1 cellular context compared by ENCODE assay signal in the genomic region with DNA sequence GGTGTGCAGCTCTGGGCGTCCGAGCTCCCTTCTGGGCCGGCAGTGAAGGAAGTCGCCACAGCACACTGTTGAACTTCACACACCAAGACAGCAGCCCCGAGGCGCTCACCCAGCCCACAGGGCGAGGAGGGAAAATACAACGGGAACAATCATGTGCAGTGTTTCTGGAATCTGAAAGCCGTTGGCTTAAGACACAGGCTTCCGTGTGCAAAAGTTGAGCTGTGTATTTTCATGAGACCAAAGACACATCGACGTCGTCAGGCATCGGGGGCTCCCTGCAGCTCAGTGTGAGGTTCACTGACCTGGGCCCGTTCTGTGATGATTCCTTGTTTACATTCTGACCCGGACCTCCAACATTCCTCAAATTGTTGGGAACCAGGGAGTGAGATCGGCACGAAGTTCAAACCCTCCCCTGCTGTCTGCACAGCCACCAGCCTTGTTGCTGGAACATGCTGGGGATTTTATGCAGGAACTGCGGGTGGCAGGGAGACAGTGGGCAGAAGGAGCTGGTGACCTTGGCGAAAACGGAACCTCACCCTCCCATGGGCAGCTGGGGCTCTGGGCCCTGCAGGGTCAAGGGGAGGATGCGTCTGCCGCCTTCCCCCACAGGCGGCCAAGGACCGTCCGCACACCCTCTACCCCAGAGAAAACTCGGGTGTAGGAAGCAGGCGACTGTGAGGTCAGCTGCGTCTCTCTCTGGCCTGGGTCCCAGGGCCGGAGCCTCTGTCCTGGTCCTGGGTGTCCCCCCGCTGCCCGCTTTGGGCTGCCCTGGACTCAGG.
A peak's percentile ranks its signal among the peaks of the same experiment; 100 is the strongest.
TF ChIP-seq lines count a peak whose summit lies in the region.

No MANE protein-coding gene starts in this region.

TF ChIP-seq in HepG2, 621 proteins besides CTCF, POLR2A, EP300 and RAD21 (continued from another document and continues in another):
- peak; percentile 78; the same call in 1 of the 2 replicates for TF ChIP-seq ZNF253 (CRISPR knock-in tag; IDR thresholded peaks at IDR 0.05; ENCODE audit: borderline replicate concordance)
- no peak for TF ChIP-seq CCAR2 (optimal IDR thresholded peaks at IDR 0.05; ENCODE audit: low read depth, low read length)
- no peak for TF ChIP-seq MBD4 (IDR thresholded peaks at IDR 0.05; ENCODE audit: borderline replicate concordance, low read length)
- TF ChIP-seq, protein P1, sequence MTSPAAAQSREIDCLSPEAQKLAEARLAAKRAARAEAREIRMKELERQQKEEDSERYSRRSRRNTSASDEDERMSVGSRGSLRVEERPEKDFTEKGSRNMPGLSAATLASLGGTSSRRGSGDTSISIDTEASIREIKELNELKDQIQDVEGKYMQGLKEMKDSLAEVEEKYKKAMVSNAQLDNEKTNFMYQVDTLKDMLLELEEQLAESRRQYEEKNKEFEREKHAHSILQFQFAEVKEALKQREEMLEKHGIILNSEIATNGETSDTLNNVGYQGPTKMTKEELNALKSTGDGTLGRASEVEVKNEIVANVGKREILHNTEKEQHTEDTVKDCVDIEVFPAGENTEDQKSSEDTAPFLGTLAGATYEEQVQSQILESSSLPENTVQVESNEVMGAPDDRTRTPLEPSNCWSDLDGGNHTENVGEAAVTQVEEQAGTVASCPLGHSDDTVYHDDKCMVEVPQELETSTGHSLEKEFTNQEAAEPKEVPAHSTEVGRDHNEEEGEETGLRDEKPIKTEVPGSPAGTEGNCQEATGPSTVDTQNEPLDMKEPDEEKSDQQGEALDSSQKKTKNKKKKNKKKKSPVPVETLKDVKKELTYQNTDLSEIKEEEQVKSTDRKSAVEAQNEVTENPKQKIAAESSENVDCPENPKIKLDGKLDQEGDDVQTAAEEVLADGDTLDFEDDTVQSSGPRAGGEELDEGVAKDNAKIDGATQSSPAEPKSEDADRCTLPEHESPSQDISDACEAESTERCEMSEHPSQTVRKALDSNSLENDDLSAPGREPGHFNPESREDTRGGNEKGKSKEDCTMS (CRISPR knock-in tag; conservative IDR thresholded peaks at IDR 0.05): no peak
- TF ChIP-seq, protein P2, sequence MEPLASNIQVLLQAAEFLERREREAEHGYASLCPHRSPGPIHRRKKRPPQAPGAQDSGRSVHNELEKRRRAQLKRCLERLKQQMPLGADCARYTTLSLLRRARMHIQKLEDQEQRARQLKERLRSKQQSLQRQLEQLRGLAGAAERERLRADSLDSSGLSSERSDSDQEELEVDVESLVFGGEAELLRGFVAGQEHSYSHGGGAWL (CRISPR knock-in tag; IDR thresholded peaks at IDR 0.05): peak; percentile 88
- TF ChIP-seq ZNF776 (CRISPR knock-in tag; IDR thresholded peaks at IDR 0.05): peak; percentile 40; the same call in 1 of the 2 replicates
- TF ChIP-seq ZFX (CRISPR knock-in tag; IDR thresholded peaks at IDR 0.05; ENCODE audit: low read depth): peak; percentile 83
- TF ChIP-seq, protein P3, sequence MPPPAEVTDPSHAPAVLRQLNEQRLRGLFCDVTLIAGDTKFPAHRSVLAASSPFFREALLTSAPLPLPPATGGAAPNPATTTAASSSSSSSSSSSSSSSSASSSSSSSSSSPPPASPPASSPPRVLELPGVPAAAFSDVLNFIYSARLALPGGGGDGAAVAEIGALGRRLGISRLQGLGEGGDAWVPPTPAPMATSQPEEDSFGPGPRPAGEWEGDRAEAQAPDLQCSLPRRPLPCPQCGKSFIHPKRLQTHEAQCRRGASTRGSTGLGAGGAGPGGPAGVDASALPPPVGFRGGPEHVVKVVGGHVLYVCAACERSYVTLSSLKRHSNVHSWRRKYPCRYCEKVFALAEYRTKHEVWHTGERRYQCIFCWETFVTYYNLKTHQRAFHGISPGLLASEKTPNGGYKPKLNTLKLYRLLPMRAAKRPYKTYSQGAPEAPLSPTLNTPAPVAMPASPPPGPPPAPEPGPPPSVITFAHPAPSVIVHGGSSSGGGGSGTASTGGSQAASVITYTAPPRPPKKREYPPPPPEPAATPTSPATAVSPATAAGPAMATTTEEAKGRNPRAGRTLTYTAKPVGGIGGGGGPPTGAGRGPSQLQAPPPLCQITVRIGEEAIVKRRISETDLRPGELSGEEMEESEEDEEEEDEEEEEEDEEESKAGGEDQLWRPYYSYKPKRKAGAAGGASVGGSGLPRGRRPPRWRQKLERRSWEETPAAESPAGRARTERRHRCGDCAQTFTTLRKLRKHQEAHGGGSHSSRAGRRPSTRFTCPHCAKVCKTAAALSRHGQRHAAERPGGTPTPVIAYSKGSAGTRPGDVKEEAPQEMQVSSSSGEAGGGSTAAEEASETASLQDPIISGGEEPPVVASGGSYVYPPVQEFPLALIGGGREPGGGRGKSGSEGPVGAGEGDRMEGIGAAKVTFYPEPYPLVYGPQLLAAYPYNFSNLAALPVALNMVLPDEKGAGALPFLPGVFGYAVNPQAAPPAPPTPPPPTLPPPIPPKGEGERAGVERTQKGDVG (CRISPR knock-in tag; IDR thresholded peaks at IDR 0.05; ENCODE audit: borderline replicate concordance): peak; percentile 7; the same call in 1 of the 2 replicates
- TF ChIP-seq ZNF547 (CRISPR knock-in tag; IDR thresholded peaks at IDR 0.05): peak; percentile 75; the same call in 1 of the 2 replicates
- TF ChIP-seq JDP2 (CRISPR knock-in tag; IDR thresholded peaks at IDR 0.05; ENCODE audit: borderline replicate concordance): no peak; the same call in 1 of the 2 replicates
- no peak for TF ChIP-seq MATR3 (CRISPR knock-in tag; IDR thresholded peaks at IDR 0.05)
- peak; percentile 50; the same call in 1 of the 2 replicates for TF ChIP-seq ZNF629 (CRISPR knock-in tag; conservative IDR thresholded peaks at IDR 0.05)
- peak; percentile 71; the same call in 1 of the 2 replicates for TF ChIP-seq MIER2 (CRISPR knock-in tag; IDR thresholded peaks at IDR 0.05)
- no peak for TF ChIP-seq ETV6 (CRISPR knock-in tag; conservative IDR thresholded peaks at IDR 0.05)
- no peak for TF ChIP-seq KLF6 (CRISPR knock-in tag; IDR thresholded peaks at IDR 0.05)
- peak; percentile 92 for TF ChIP-seq FOXK1 (CRISPR knock-in tag; IDR thresholded peaks at IDR 0.05; ENCODE audit: borderline replicate concordance, low read depth)
- no peak for TF ChIP-seq TAF15 (IDR thresholded peaks at IDR 0.05; ENCODE audit: low read depth, low read length, poor library complexity, severe bottlenecking)
- peak; percentile 55; the same call in 1 of the 2 replicates for TF ChIP-seq FLYWCH1 (CRISPR knock-in tag; IDR thresholded peaks at IDR 0.05)
- TF ChIP-seq, protein P4, sequence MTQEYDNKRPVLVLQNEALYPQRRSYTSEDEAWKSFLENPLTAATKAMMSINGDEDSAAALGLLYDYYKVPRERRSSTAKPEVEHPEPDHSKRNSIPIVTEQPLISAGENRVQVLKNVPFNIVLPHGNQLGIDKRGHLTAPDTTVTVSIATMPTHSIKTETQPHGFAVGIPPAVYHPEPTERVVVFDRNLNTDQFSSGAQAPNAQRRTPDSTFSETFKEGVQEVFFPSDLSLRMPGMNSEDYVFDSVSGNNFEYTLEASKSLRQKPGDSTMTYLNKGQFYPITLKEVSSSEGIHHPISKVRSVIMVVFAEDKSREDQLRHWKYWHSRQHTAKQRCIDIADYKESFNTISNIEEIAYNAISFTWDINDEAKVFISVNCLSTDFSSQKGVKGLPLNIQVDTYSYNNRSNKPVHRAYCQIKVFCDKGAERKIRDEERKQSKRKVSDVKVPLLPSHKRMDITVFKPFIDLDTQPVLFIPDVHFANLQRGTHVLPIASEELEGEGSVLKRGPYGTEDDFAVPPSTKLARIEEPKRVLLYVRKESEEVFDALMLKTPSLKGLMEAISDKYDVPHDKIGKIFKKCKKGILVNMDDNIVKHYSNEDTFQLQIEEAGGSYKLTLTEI (CRISPR knock-in tag; conservative IDR thresholded peaks at IDR 0.05): no peak
- TF ChIP-seq PAWR (CRISPR knock-in tag; IDR thresholded peaks at IDR 0.05; ENCODE audit: borderline replicate concordance): no peak
- peak; percentile 84 for TF ChIP-seq RARA (CRISPR knock-in tag; IDR thresholded peaks at IDR 0.05)
- TF ChIP-seq SIX1 (CRISPR knock-in tag; IDR thresholded peaks at IDR 0.05; ENCODE audit: borderline replicate concordance): peak; percentile 71; the same call in 1 of the 2 replicates
- TF ChIP-seq, protein P5, sequence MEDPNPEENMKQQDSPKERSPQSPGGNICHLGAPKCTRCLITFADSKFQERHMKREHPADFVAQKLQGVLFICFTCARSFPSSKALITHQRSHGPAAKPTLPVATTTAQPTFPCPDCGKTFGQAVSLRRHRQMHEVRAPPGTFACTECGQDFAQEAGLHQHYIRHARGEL (CRISPR knock-in tag; IDR thresholded peaks at IDR 0.05): no peak
- TF ChIP-seq ZNF883 (CRISPR knock-in tag; IDR thresholded peaks at IDR 0.05; ENCODE audit: not compliant biosample characterization): peak; percentile 74
- no peak for TF ChIP-seq MBNL3 (CRISPR knock-in tag; conservative IDR thresholded peaks at IDR 0.05)
- TF ChIP-seq, protein P6, sequence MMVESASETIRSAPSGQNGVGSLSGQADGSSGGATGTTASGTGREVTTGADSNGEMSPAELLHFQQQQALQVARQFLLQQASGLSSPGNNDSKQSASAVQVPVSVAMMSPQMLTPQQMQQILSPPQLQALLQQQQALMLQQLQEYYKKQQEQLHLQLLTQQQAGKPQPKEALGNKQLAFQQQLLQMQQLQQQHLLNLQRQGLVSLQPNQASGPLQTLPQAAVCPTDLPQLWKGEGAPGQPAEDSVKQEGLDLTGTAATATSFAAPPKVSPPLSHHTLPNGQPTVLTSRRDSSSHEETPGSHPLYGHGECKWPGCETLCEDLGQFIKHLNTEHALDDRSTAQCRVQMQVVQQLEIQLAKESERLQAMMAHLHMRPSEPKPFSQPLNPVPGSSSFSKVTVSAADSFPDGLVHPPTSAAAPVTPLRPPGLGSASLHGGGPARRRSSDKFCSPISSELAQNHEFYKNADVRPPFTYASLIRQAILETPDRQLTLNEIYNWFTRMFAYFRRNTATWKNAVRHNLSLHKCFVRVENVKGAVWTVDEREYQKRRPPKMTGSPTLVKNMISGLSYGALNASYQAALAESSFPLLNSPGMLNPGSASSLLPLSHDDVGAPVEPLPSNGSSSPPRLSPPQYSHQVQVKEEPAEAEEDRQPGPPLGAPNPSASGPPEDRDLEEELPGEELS (CRISPR knock-in tag; IDR thresholded peaks at IDR 0.05): peak; percentile 87; the same call in 1 of the 2 replicates
- peak; percentile 59 for TF ChIP-seq XRCC5 (optimal IDR thresholded peaks at IDR 0.05; ENCODE audit: low read length)
- TF ChIP-seq HNF4G (IDR thresholded peaks at IDR 0.05; ENCODE audit: borderline replicate concordance, low read depth, low read length): peak; percentile 87
- TF ChIP-seq HNF4G (CRISPR knock-in tag; IDR thresholded peaks at IDR 0.05; ENCODE audit: borderline replicate concordance, low read depth): no peak; the same call in none of the 2 replicates
- TF ChIP-seq ZMYM2 (CRISPR knock-in tag; IDR thresholded peaks at IDR 0.05): peak; percentile 73; the same call in 1 of the 2 replicates
- no peak; the same call in 1 of the 2 replicates for TF ChIP-seq MEIS1 (CRISPR knock-in tag; IDR thresholded peaks at IDR 0.05; ENCODE audit: borderline replicate concordance)
- no peak for TF ChIP-seq TRIM24 (CRISPR knock-in tag; IDR thresholded peaks at IDR 0.05)
- TF ChIP-seq REPIN1 (CRISPR knock-in tag; IDR thresholded peaks at IDR 0.05; ENCODE audit: borderline replicate concordance, low read depth): peak; percentile 98; the same call in 1 of the 2 replicates
- TF ChIP-seq, protein P7, sequence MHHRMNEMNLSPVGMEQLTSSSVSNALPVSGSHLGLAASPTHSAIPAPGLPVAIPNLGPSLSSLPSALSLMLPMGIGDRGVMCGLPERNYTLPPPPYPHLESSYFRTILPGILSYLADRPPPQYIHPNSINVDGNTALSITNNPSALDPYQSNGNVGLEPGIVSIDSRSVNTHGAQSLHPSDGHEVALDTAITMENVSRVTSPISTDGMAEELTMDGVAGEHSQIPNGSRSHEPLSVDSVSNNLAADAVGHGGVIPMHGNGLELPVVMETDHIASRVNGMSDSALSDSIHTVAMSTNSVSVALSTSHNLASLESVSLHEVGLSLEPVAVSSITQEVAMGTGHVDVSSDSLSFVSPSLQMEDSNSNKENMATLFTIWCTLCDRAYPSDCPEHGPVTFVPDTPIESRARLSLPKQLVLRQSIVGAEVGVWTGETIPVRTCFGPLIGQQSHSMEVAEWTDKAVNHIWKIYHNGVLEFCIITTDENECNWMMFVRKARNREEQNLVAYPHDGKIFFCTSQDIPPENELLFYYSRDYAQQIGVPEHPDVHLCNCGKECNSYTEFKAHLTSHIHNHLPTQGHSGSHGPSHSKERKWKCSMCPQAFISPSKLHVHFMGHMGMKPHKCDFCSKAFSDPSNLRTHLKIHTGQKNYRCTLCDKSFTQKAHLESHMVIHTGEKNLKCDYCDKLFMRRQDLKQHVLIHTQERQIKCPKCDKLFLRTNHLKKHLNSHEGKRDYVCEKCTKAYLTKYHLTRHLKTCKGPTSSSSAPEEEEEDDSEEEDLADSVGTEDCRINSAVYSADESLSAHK (CRISPR knock-in tag; IDR thresholded peaks at IDR 0.05; ENCODE audit: borderline replicate concordance): no peak
- no peak for TF ChIP-seq ZNF660 (CRISPR knock-in tag; IDR thresholded peaks at IDR 0.05; ENCODE audit: borderline replicate concordance, low read depth)
- TF ChIP-seq RBAK (CRISPR knock-in tag; IDR thresholded peaks at IDR 0.05): no peak
- no peak for TF ChIP-seq ZNF451 (CRISPR knock-in tag; IDR thresholded peaks at IDR 0.05)
- no peak for TF ChIP-seq HDAC6 (IDR thresholded peaks at IDR 0.05; ENCODE audit: low read depth, low read length)
- TF ChIP-seq, protein P8, sequence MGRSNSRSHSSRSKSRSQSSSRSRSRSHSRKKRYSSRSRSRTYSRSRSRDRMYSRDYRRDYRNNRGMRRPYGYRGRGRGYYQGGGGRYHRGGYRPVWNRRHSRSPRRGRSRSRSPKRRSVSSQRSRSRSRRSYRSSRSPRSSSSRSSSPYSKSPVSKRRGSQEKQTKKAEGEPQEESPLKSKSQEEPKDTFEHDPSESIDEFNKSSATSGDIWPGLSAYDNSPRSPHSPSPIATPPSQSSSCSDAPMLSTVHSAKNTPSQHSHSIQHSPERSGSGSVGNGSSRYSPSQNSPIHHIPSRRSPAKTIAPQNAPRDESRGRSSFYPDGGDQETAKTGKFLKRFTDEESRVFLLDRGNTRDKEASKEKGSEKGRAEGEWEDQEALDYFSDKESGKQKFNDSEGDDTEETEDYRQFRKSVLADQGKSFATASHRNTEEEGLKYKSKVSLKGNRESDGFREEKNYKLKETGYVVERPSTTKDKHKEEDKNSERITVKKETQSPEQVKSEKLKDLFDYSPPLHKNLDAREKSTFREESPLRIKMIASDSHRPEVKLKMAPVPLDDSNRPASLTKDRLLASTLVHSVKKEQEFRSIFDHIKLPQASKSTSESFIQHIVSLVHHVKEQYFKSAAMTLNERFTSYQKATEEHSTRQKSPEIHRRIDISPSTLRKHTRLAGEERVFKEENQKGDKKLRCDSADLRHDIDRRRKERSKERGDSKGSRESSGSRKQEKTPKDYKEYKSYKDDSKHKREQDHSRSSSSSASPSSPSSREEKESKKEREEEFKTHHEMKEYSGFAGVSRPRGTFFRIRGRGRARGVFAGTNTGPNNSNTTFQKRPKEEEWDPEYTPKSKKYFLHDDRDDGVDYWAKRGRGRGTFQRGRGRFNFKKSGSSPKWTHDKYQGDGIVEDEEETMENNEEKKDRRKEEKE (IDR thresholded peaks at IDR 0.05): no peak
- peak; percentile 72 for TF ChIP-seq ZNF317 (CRISPR knock-in tag; IDR thresholded peaks at IDR 0.05)
- no peak; the same call in none of the 2 replicates for TF ChIP-seq ZBTB20 (CRISPR knock-in tag; IDR thresholded peaks at IDR 0.05; ENCODE audit: borderline replicate concordance, low read depth)
- peak; percentile 63; the same call in 1 of the 2 replicates for TF ChIP-seq KMT2B (CRISPR knock-in tag; IDR thresholded peaks at IDR 0.05)
- no peak for TF ChIP-seq U2AF2 (IDR thresholded peaks at IDR 0.05; ENCODE audit: low read depth, low read length)
- peak; percentile 50; the same call in 1 of the 2 replicates for TF ChIP-seq POLR2AphosphoS5 (IDR thresholded peaks at IDR 0.05; ENCODE audit: low read depth, low read length)
- TF ChIP-seq ZNF333 (CRISPR knock-in tag; IDR thresholded peaks at IDR 0.05; ENCODE audit: borderline replicate concordance): peak; percentile 97
